Comparison of ENCODE assay signal across 9 cellular contexts in genomic region chr9:133112361-133113026, GRCh38. TPM values are rescaled to one million over a fixed set of nuclear protein-coding genes. Genes with fewer than 3 reads are reported as not detected.
DNase-seq lines count a peak whose midpoint lies in the region; ATAC-seq and TF ChIP-seq lines count a peak whose summit lies in the region.
"Had no signal": no experiment of that assay in that cellular context is flagged by ENCODE, and none has a peak within 500 bp of the region (broad histone marks: within the 10 kb centered on the region; RNA-seq: fewer than 3 reads in every experiment).

No MANE protein-coding gene starts in this region.

- H3K27ac Mint-ChIP-seq in T-helper 17 cell = peak overlapping the region; percentile 93

- no peak overlapping the region for H3K4me3 ChIP-seq in brain microvascular endothelial cell (ENCODE audit: low read depth, low read length)

- in situ Hi-C loops in brain microvascular endothelial cell (cut with HindIII; ENCODE audit: low pct_ligation_motif_present, low sequenced_read_pairs) = no loop called here

- peaks cover 42% of the 10 kb centered on the region for H3K4me1 Mint-ChIP-seq in T-helper 17 cell

- DNase-seq in T-helper 17 cell = peak; percentile 37 to 50 (median 38)
- peak; percentile 87 for DNase-seq in Right ventricle myocardium inferior (ENCODE audit: missing footprints)
- peak; percentile 75 for DNase-seq in sciatic nerve (ENCODE audit: low spot score)
- no peak for DNase-seq in brain microvascular endothelial cell
- DNase-seq in putamen (ENCODE audit: low spot score) = no peak

- H3K27ac ChIP-seq in brain microvascular endothelial cell = no peak overlapping the region

- TF ChIP-seq CTCF in brain microvascular endothelial cell (IDR thresholded peaks at IDR 0.05; ENCODE audit: low read depth, low read length, missing control alignments) = no peak

- intact Hi-C loops in Right ventricle myocardium inferior (cut with DNase I) = no loop called here
- intact Hi-C loops in sciatic nerve (cut with DNase I) = no loop called here

- ATAC-seq in GM18505 (IDR thresholded peaks at IDR 0.05; ENCODE audit: unreplicated experiment) (no peak), T-helper 17 cell (peak; percentile 75), Right ventricle myocardium inferior (peak; percentile 9), sciatic nerve (peak; percentile 43), GM21529 (IDR thresholded peaks at IDR 0.05; ENCODE audit: unreplicated experiment) (no peak), HG03280 (IDR thresholded peaks at IDR 0.05; ENCODE audit: unreplicated experiment) (no peak)
- ATAC-seq: SK-N-SH treated with all-trans-retinoic acid at 6 μM for 48 hours had no signal

- H3K9me3 ChIP-seq in T-helper 17 cell (ENCODE audit: control insufficient read depth, low read length, poor library complexity, severe bottlenecking) = no peaks in the 10 kb centered on the region

- H3K36me3 Mint-ChIP-seq in T-helper 17 cell (ENCODE audit: low read depth) = peaks cover 3% of the 10 kb centered on the region

- peak; percentile 15 for TF ChIP-seq POLR2A in GM18505 (IDR thresholded peaks at IDR 0.05; ENCODE audit: borderline replicate concordance, extremely low read depth, insufficient read depth, insufficient read length)

- peaks cover 11% of the 10 kb centered on the region for H3K36me3 ChIP-seq in brain microvascular endothelial cell (replicated peaks)

- H3K27me3 Mint-ChIP-seq in T-helper 17 cell = no peaks in the 10 kb centered on the region

- H3K27me3 ChIP-seq in brain microvascular endothelial cell (replicated peaks) = no peaks in the 10 kb centered on the region

- peak overlapping the region; percentile 55 for H3K4me3 Mint-ChIP-seq in T-helper 17 cell

RNA-seq across cellular contexts. Expression of gene RALGDS, which starts 8.5 kb away (rescaled TPM):
- total RNA-seq in T-helper 17 cell (100 to 1,000 TPM; 150 to 236 TPM), Right ventricle myocardium inferior (33.7 TPM), sciatic nerve (59.7 TPM)

RNA-seq across cellular contexts. Expression of gene CEL, which starts 50.7 kb away (rescaled TPM):
- total RNA-seq in T-helper 17 cell (under 1 TPM in 1 of 2 donors, not detected in 1; 0.42 TPM), Right ventricle myocardium inferior (7.7 TPM), sciatic nerve (2.7 TPM)

RNA-seq across cellular contexts. Expression of gene GBGT1, which starts 51.2 kb away (rescaled TPM):
- total RNA-seq in T-helper 17 cell (1 to 10 TPM; 2.2 to 2.3 TPM), Right ventricle myocardium inferior (8.2 TPM), sciatic nerve (23.2 TPM)

Comparison
In these comparisons a context has a peak if more than half of its experiments do, and no peak if none do; other contexts are left out.
1. ATAC-seq: peak in T-helper 17 cell (single experiment), Right ventricle myocardium inferior (single experiment) and sciatic nerve (single experiment); none in GM18505 (single experiment), GM21529 (single experiment) and HG03280 (single experiment).
2. DNase-seq: peak in T-helper 17 cell (3 of 3), Right ventricle myocardium inferior (single experiment) and sciatic nerve (single experiment); none in brain microvascular endothelial cell (single experiment) and putamen (single experiment).